ENCODE assay signal across 1 cellular context in the genomic region with DNA sequence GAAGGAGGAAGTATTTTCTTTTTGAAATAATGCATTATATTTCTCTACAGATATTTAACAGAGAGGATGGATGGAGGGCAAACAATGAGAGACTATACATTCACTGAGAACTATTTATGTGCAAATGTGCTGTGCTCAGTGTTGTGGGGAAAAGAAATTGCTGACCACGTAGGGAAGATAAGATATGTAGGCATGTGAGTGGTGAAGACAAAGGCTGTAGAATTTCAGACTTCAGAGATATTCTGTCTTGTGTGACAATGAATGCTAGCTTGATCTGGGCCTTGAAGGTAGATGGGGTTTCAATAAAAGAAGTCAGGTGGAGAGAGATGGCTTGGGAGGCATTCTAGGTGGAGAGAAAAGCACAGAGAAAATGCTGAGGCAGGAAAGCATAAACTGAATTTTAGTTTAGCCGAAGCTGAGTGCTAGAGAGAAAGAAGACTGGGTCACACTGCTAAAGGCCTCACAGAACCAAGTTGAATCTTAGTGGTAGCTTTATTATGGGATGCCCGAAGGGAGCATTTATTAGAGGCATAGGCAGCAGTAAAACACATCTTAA.
A peak's percentile ranks its signal among the peaks of the same experiment; 100 is the strongest.
TF ChIP-seq lines count a peak whose summit lies in the region.

No MANE protein-coding gene starts in this region.

TF ChIP-seq in IMR-90, 13 proteins besides CTCF, POLR2A, EP300 and RAD21:
- TF ChIP-seq MAFK (IDR thresholded peaks at IDR 0.05; ENCODE audit: low read depth, low read length): 0 out of 2 replicates have a peak, but pooled peaks have one; percentile 6
- TF ChIP-seq CEBPB (IDR thresholded peaks at IDR 0.05; ENCODE audit: low read depth, low read length): no peak
